Comparison of ENCODE assay signal across 8 cellular contexts in the genomic region with DNA sequence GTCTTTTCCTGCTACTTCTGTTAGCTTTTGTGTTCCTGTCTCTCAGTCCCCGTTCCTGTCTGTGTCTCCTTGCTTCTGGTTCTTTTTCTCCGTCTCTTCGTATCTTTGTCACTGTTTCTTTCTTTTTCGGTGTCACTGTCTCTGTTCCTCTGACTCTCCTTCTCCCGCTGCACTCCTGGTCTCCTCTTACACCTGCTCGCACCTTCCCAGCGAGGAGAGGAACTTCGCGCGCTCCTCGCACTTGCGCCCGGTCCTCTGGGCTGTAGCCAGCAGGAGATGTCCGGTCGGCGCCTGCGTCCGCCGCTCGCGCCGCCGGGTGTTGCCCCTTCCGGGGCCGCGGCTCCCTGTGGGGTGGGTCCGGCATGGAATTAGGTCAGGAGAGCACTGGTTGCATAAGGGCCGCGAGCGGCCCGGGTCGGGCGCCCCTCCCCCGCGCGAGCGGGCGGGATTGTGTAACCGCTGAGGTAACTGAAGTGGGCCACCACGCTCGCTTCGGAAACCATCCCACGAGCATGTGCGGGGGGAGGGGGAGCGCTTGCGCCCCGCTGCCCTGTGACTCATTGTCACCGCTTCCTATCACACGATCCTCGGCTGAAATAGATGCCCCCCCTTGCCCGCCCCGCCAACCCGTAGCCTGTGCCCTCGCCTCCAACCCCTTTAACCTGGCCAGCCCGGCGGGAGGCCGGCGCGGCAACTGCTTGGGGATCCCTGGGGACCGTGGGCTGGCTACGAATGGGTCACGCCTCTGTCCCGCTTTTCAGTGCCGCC. TPM values are rescaled to one million over a fixed set of nuclear protein-coding genes. Genes with fewer than 3 reads are reported as not detected.
DNase-seq lines count a peak whose midpoint lies in the region; ATAC-seq and TF ChIP-seq lines count a peak whose summit lies in the region.

No MANE protein-coding gene starts in this region.

- H3K9me3 ChIP-seq in Peyer's patch = no peaks in the 10 kb centered on the region
- no peaks in the 10 kb centered on the region for H3K9me3 ChIP-seq in thoracic aorta

- ATAC-seq in foreskin keratinocyte (peak; percentile 5), thoracic aorta (ENCODE audit: insufficient number of reproducible peaks, low FRiP score, low read depth) (peak; percentile 27), HG03442 (IDR thresholded peaks at IDR 0.05; ENCODE audit: unreplicated experiment) (no peak)

- peak overlapping the region; percentile 43 to 77 (median 66) for H3K27ac ChIP-seq in Peyer's patch
- no peak overlapping the region for H3K27ac ChIP-seq in foreskin keratinocyte
- peak overlapping the region; percentile 63 to 78 for H3K27ac ChIP-seq in thoracic aorta

- H3K36me3 ChIP-seq in Peyer's patch = no peaks in the 10 kb centered on the region
- H3K36me3 ChIP-seq in thoracic aorta = no peaks in the 10 kb centered on the region

- H3K4me1 ChIP-seq in Peyer's patch (peaks cover 0 to 12% (median 0%) of the 10 kb centered on the region in 4 donors), foreskin keratinocyte (no peaks in the 10 kb centered on the region), thoracic aorta (ENCODE audit: control insufficient read depth in 1 of 2, low read depth in 2 of 2) (peaks cover 0 to 4% of the 10 kb centered on the region in 2 donors)

- TF ChIP-seq CTCF in Peyer's patch (IDR thresholded peaks at IDR 0.05) (no peak), foreskin keratinocyte (conservative IDR thresholded peaks at IDR 0.05) (no peak), thoracic aorta (IDR thresholded peaks at IDR 0.05) (no peak)

- no peaks in the 10 kb centered on the region for H3K27me3 ChIP-seq in Peyer's patch
- peaks cover 61% of the 10 kb centered on the region for H3K27me3 ChIP-seq in foreskin keratinocyte
- H3K27me3 ChIP-seq in thoracic aorta (replicated peaks; ENCODE audit: insufficient read depth) = no peaks in the 10 kb centered on the region

- peak overlapping the region; percentile 44 to 62 (median 54) for H3K4me3 ChIP-seq in Peyer's patch
- peak overlapping the region; percentile 84 for H3K4me3 ChIP-seq in thoracic aorta

- TF ChIP-seq POLR2A in Peyer's patch (IDR thresholded peaks at IDR 0.05) = no peak

- DNase-seq in HCEC 1CT = peak; percentile 0
- peak; percentile 30 to 82 (median 72) for DNase-seq in Peyer's patch
- DNase-seq in activated effector memory CD4-positive, alpha-beta T cell treated with anti-CD3 and anti-CD28 coated beads, Interleukin-2, amount 50 U/mL, for 16 hours = peak; percentile 89
- DNase-seq in foreskin keratinocyte = no peak
- DNase-seq in nucleus accumbens (lab: John Stamatoyannopoulos, UW) = peak in 37 of 56 donors; percentile 0 to 62 (median 12)
- peak; percentile 40 for DNase-seq in thoracic aorta (ENCODE audit: low spot score)
- no peak for DNase-seq in NCI-H2107 treated with DMSO at 0.1 percent for 48 hours (lab: John Stamatoyannopoulos, UW; ENCODE audit: unreplicated experiment)

RNA-seq across cellular contexts. Expression of gene LONRF3, which starts 1.6 kb away (rescaled TPM):
- total RNA-seq in Peyer's patch (10 to 100 TPM in 1 of 4 donors, 1 to 10 TPM in 3; 5.0 to 10.7 (median 6.6) TPM), foreskin keratinocyte (not detected in 2 replicates), thoracic aorta (10 to 100 TPM in 1 of 2 donors, 1 to 10 TPM in 1; 8.5 to 24.6 TPM)
- polyA plus RNA-seq in foreskin keratinocyte = not detected in 2 replicates

Comparison
In these comparisons a context has a peak if more than half of its experiments do, and no peak if none do; other contexts are left out.
1. DNase-seq: peak in HCEC 1CT (single experiment), Peyer's patch (3 of 3), activated effector memory CD4-positive, alpha-beta T cell treated with anti-CD3 and anti-CD28 coated beads, Interleukin-2, amount 50 U/mL, for 16 hours (single experiment), nucleus accumbens (37 of 56) and thoracic aorta (single experiment); none in foreskin keratinocyte (0 of 2) and NCI-H2107 treated with DMSO at 0.1 percent for 48 hours (single experiment).